Comparison of ENCODE assay signal across 9 cellular contexts in the genomic region with DNA sequence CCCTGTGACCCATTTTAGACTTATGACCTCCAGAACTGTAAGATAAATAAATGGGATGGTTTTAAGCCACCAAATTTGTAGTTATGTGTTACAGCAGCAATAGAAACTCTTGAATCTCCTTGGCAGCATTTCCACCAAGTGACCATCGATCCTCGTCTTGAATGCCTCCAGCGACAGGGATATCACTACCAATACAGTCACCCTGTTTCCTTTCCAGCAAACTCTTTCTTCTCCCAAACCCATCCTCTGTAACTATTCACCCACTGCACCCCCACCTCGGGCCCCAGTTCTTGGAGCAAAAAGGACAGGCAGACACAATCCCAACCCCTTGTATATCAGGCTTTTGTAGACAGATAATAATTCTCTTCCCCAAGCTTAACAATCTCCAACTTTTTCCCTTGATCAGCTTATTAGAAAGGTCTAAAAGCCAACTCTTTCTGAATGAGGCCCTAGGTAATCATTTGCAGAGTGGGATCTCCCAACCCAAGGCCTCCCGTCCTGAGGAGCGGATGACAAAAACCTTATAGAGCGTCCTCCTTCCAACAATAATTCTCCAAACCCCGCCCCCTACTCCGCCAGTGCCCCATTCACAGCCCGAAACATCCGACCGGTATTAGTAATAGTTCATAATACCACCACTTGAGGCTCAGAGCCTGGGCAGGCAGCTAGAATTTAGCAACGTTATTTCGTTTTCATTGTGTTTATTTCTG. TPM values are rescaled to one million over a fixed set of nuclear protein-coding genes. Genes with fewer than 3 reads are reported as not detected.
DNase-seq lines count a peak whose midpoint lies in the region; ATAC-seq and TF ChIP-seq lines count a peak whose summit lies in the region.
"Had no signal": no experiment of that assay in that cellular context is flagged by ENCODE, and none has a peak within 500 bp of the region (broad histone marks: within the 10 kb centered on the region; RNA-seq: fewer than 3 reads in every experiment).

No MANE protein-coding gene starts in this region.

- H3K4me1 Mint-ChIP-seq in activated CD4-positive, alpha-beta T cell treated with anti-CD3 and anti-CD28 coated beads, Interleukin-2, amount 10 ng/mL, durations not matched to agents 24 days and 14 days, result peaks cover 19% of the 10 kb centered on the region

- peak overlapping the region; percentile 64 for H3K4me3 ChIP-seq in AG04449 (ENCODE audit: low read depth, low read length)
- peak overlapping the region; percentile 23 to 39 (median 24) for H3K4me3 ChIP-seq in liver (ENCODE audit: low read depth in 1 of 3, low read length in 3 of 3)
- H3K4me3 ChIP-seq in thoracic aorta, result peak overlapping the region; percentile 71

- peak overlapping the region in 1 of 2 donors; percentile 8 for H3K9ac ChIP-seq in liver (ENCODE audit: low read depth in 1 of 2, low read length in 2 of 2)

- H3K27me3 ChIP-seq in liver (ENCODE audit: control insufficient read depth in 4 of 4, insufficient read depth in 4 of 4, low read length in 3 of 4) (no peaks in the 10 kb centered on the region), thoracic aorta (replicated peaks; ENCODE audit: insufficient read depth) (no peaks in the 10 kb centered on the region)

- no peak overlapping the region for H3K4me3 Mint-ChIP-seq in activated CD4-positive, alpha-beta T cell treated with anti-CD3 and anti-CD28 coated beads, Interleukin-2, amount 10 ng/mL, durations not matched to agents 24 days and 14 days

- peak; percentile 13 for ATAC-seq in HG02870 (IDR thresholded peaks at IDR 0.05; ENCODE audit: unreplicated experiment)
- ATAC-seq in thoracic aorta (ENCODE audit: insufficient number of reproducible peaks, low FRiP score, low read depth), result peak; percentile 40

- H3K9me3 ChIP-seq in liver (ENCODE audit: control insufficient read depth in 4 of 4, low read length in 3 of 4) (no peaks in the 10 kb centered on the region), thoracic aorta (no peaks in the 10 kb centered on the region)

- H3K27ac ChIP-seq in liver (ENCODE audit: low read depth in 1 of 2, low read length in 2 of 2) (peak overlapping the region; percentile 63 to 72), thoracic aorta (peak overlapping the region; percentile 94 to 96)

- WGBS in liver, result 41% methylated on average over 14 of the region's 14 CpGs

- no peak for DNase-seq in AG04449 (ENCODE audit: low read depth, low spot score)
- DNase-seq in GM13977 (ENCODE audit: low spot score), result peak; percentile 59
- DNase-seq in NCI-H345 treated with DMSO at 0.1 percent for 48 hours (lab: John Stamatoyannopoulos, UW; ENCODE audit: unreplicated experiment), result peak; percentile 6
- DNase-seq in brain pericyte (ENCODE audit: low read depth, low spot score), result peak; percentile 29
- peak; percentile 62 for DNase-seq in thoracic aorta (ENCODE audit: low spot score)
- no peak for DNase-seq in activated CD4-positive, alpha-beta T cell treated with anti-CD3 and anti-CD28 coated beads, Interleukin-2, amount 10 ng/mL, durations not matched to agents 24 days and 14 days

- TF ChIP-seq CTCF in AG04449 (IDR thresholded peaks at IDR 0.05; ENCODE audit: insufficient read depth, low read length, missing control alignments) (no peak), GM13977 (IDR thresholded peaks at IDR 0.05; ENCODE audit: extremely low read depth, insufficient read depth, missing control alignments) (no peak), liver (IDR thresholded peaks at IDR 0.05; ENCODE audit: low read depth, low read length, missing input control) (no peak), thoracic aorta (IDR thresholded peaks at IDR 0.05) (no peak)

- intact Hi-C loops in activated CD4-positive, alpha-beta T cell treated with anti-CD3 and anti-CD28 coated beads, Interleukin-2, amount 10 ng/mL, durations not matched to agents 24 days and 14 days (cut with micrococcal nuclease), result no loop called here

- CTCF ChIA-PET in AG04449 (lab: Yijun Ruan, JAX), result interaction anchor here (1.0 to 27.9 kb wide), 9 partner anchors 9 to 216 kb away, joined by 3 to 923 read pairs (median 8); a partner anchor contains a TSS

- POLR2A ChIA-PET in AG04449 (lab: Yijun Ruan, JAX), result interaction anchor here (0.9 to 1.3 kb wide), 2 partner anchors 10 to 123 kb away, joined by 4 to 7 read pairs; no protein-coding TSS in a partner anchor

- no peaks in the 10 kb centered on the region for H3K9me3 Mint-ChIP-seq in activated CD4-positive, alpha-beta T cell treated with anti-CD3 and anti-CD28 coated beads, Interleukin-2, amount 10 ng/mL, durations not matched to agents 24 days and 14 days

- no peaks in the 10 kb centered on the region for H3K36me3 Mint-ChIP-seq in activated CD4-positive, alpha-beta T cell treated with anti-CD3 and anti-CD28 coated beads, Interleukin-2, amount 10 ng/mL, durations not matched to agents 24 days and 14 days (ENCODE audit: low read depth)

- no peaks in the 10 kb centered on the region for H3K27me3 Mint-ChIP-seq in activated CD4-positive, alpha-beta T cell treated with anti-CD3 and anti-CD28 coated beads, Interleukin-2, amount 10 ng/mL, durations not matched to agents 24 days and 14 days

- H3K4me1 ChIP-seq in liver (ENCODE audit: control insufficient read depth in 4 of 4, insufficient read depth in 4 of 4, low read length in 3 of 4), result peaks cover 3 to 36% (median 22%) of the 10 kb centered on the region in 4 donors
- H3K4me1 ChIP-seq in thoracic aorta (ENCODE audit: control insufficient read depth in 1 of 2, low read depth in 2 of 2), result peaks cover 2 to 22% of the 10 kb centered on the region in 2 donors

- H3K27ac Mint-ChIP-seq in activated CD4-positive, alpha-beta T cell treated with anti-CD3 and anti-CD28 coated beads, Interleukin-2, amount 10 ng/mL, durations not matched to agents 24 days and 14 days, result no peak overlapping the region

- no peak for TF ChIP-seq RAD21 in liver (IDR thresholded peaks at IDR 0.05)

- H3K36me3 ChIP-seq in liver (ENCODE audit: control insufficient read depth in 4 of 4, insufficient read depth in 3 of 4, low read depth in 1 of 4, low read length in 3 of 4) (no peaks in the 10 kb centered on the region), thoracic aorta (no peaks in the 10 kb centered on the region)

- in situ Hi-C loops in GM13977 (cut with MboI; ENCODE audit: low pct_unique_long_range_greater_than_20kb, low sequenced_read_pairs, unreplicated experiment), result loop anchor here (25.0 kb wide), 1 partner anchor 212 kb away; a partner anchor contains a TSS

TF ChIP-seq in liver, 16 proteins besides CTCF, POLR2A, EP300 and RAD21 (continues in another document):
- TF ChIP-seq, protein P1, sequence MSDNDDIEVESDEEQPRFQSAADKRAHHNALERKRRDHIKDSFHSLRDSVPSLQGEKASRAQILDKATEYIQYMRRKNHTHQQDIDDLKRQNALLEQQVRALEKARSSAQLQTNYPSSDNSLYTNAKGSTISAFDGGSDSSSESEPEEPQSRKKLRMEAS (IDR thresholded peaks at IDR 0.05), result no peak
- TF ChIP-seq RXRA (IDR thresholded peaks at IDR 0.05), result no peak
- no peak for TF ChIP-seq HNF4A (conservative IDR thresholded peaks at IDR 0.05)
- TF ChIP-seq HNF4G (IDR thresholded peaks at IDR 0.05), result no peak
- TF ChIP-seq SP1 (IDR thresholded peaks at IDR 0.05), result no peak
- TF ChIP-seq, protein P2, sequence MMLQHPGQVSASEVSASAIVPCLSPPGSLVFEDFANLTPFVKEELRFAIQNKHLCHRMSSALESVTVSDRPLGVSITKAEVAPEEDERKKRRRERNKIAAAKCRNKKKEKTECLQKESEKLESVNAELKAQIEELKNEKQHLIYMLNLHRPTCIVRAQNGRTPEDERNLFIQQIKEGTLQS (IDR thresholded peaks at IDR 0.05), result no peak
- TF ChIP-seq, protein P3, sequence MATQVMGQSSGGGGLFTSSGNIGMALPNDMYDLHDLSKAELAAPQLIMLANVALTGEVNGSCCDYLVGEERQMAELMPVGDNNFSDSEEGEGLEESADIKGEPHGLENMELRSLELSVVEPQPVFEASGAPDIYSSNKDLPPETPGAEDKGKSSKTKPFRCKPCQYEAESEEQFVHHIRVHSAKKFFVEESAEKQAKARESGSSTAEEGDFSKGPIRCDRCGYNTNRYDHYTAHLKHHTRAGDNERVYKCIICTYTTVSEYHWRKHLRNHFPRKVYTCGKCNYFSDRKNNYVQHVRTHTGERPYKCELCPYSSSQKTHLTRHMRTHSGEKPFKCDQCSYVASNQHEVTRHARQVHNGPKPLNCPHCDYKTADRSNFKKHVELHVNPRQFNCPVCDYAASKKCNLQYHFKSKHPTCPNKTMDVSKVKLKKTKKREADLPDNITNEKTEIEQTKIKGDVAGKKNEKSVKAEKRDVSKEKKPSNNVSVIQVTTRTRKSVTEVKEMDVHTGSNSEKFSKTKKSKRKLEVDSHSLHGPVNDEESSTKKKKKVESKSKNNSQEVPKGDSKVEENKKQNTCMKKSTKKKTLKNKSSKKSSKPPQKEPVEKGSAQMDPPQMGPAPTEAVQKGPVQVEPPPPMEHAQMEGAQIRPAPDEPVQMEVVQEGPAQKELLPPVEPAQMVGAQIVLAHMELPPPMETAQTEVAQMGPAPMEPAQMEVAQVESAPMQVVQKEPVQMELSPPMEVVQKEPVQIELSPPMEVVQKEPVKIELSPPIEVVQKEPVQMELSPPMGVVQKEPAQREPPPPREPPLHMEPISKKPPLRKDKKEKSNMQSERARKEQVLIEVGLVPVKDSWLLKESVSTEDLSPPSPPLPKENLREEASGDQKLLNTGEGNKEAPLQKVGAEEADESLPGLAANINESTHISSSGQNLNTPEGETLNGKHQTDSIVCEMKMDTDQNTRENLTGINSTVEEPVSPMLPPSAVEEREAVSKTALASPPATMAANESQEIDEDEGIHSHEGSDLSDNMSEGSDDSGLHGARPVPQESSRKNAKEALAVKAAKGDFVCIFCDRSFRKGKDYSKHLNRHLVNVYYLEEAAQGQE (IDR thresholded peaks at IDR 0.05), result no peak
- TF ChIP-seq FOXA2 (IDR thresholded peaks at IDR 0.05), result no peak
- no peak for TF ChIP-seq NR2F2 (IDR thresholded peaks at IDR 0.05)

RNA-seq across cellular contexts. Expression of a gene that starts 14.7 kb away (rescaled TPM):
- total RNA-seq in liver, result 1 to 10 TPM; 1.4 to 2.7 TPM
- 1 to 10 TPM; 2.6 to 5.2 TPM for polyA plus RNA-seq in liver
- total RNA-seq in thoracic aorta, result 1 to 10 TPM; 3.1 to 8.6 TPM
- total RNA-seq in activated CD4-positive, alpha-beta T cell treated with anti-CD3 and anti-CD28 coated beads, Interleukin-2, amount 10 ng/mL, durations not matched to agents 24 days and 14 days, result not detected in 2 replicates
- total RNA-seq: LHCN-M2 had no signal

RNA-seq across cellular contexts. Expression of a gene that starts 54.1 kb away (rescaled TPM):
- total RNA-seq in liver, result 10 to 100 TPM; 19.9 to 33.6 TPM
- polyA plus RNA-seq in liver, result 10 to 100 TPM; 13.4 to 18.4 TPM
- total RNA-seq in thoracic aorta, result 10 to 100 TPM; 54.7 to 64.0 TPM
- 24.9 and 26.7 TPM in 2 replicates for total RNA-seq in activated CD4-positive, alpha-beta T cell treated with anti-CD3 and anti-CD28 coated beads, Interleukin-2, amount 10 ng/mL, durations not matched to agents 24 days and 14 days

RNA-seq across cellular contexts. Expression of a gene that starts 59.4 kb away (rescaled TPM):
- total RNA-seq in liver (under 1 TPM in 1 of 2 donors, not detected in 1; 0.09 TPM), thoracic aorta (not detected)
- under 1 TPM in 1 of 2 donors, not detected in 1; 0.02 TPM for polyA plus RNA-seq in liver
- total RNA-seq in activated CD4-positive, alpha-beta T cell treated with anti-CD3 and anti-CD28 coated beads, Interleukin-2, amount 10 ng/mL, durations not matched to agents 24 days and 14 days, result 14.1 and 14.6 TPM in 2 replicates
- total RNA-seq: LHCN-M2 had no signal

Comparison
In these comparisons a context has a peak if more than half of its experiments do, and no peak if none do; other contexts are left out.
1. DNase-seq: peak in GM13977 (single experiment), NCI-H345 treated with DMSO at 0.1 percent for 48 hours (single experiment), brain pericyte (single experiment) and thoracic aorta (single experiment); none in AG04449 (single experiment) and activated CD4-positive, alpha-beta T cell treated with anti-CD3 and anti-CD28 coated beads, Interleukin-2, amount 10 ng/mL, durations not matched to agents 24 days and 14 days (single experiment).
2. RNA of a gene that starts 59.4 kb away (total RNA-seq): 14.1 to 14.6 TPM in activated CD4-positive, alpha-beta T cell treated with anti-CD3 and anti-CD28 coated beads, Interleukin-2, amount 10 ng/mL, durations not matched to agents 24 days and 14 days; 0.09 TPM in liver and not detected in thoracic aorta; every median in the first group is over 10 times any median in the second.
3. Peak in every context shown above with its lines, with median percentiles within 50 percentile points of each other: H3K4me3 ChIP-seq.